In genomic region chrX:18898091-18898490, GRCh38 we compare ENCODE assay signal across 21 cellular contexts.
"Had no signal": no experiment of that assay in that cellular context is flagged by ENCODE, and none has a peak within 500 bp of the region (broad histone marks: within the 10 kb centered on the region; RNA-seq: fewer than 3 reads in every experiment).

No MANE protein-coding gene starts in this region.

- H3K36me3 ChIP-seq: lower lobe of right lung, uterus had no signal

- H3K27ac ChIP-seq: left lung, lower lobe of right lung, parathyroid adenoma, right atrium auricular region, right lobe of liver, tibial nerve, uterus had no signal

- H3K9ac ChIP-seq: parathyroid adenoma had no signal

- H3K9me3 ChIP-seq: left lung, lower lobe of right lung, right atrium auricular region, right lobe of liver, tibial nerve, uterus had no signal

- H3K27me3 ChIP-seq: right atrium auricular region, right lobe of liver, tibial nerve, uterus had no signal

- H3K4me1 ChIP-seq: left lung, lower lobe of right lung, parathyroid adenoma, right lobe of liver, uterus had no signal

- H3K79me2 ChIP-seq: parathyroid adenoma had no signal

- H2AFZ ChIP-seq: parathyroid adenoma had no signal

- H3K4me2 ChIP-seq: smooth muscle cell had no signal

- H3K4me3 ChIP-seq: left lung, lower lobe of right lung, right atrium auricular region, right lobe of liver, smooth muscle cell, tibial nerve, uterus had no signal

- DNase-seq: immature natural killer cell; kidney; left colon; left lung; lower lobe of right lung; mammary epithelial cell; mesenchymal stem cell; naive thymus-derived CD8-positive, alpha-beta T cell; right lobe of liver; stimulated activated CD4-positive, alpha-beta T cell treated with anti-CD3 and anti-CD28 coated beads, Interleukin-12 subunit alpha, Interleukin-12 subunit beta, amount 100 ng/mL, for 4 hours; stimulated activated CD4-positive, alpha-beta T cell treated with anti-CD3 and anti-CD28 coated beads, Interleukin-15, amount 100 ng/mL, for 24 hours; stimulated activated CD4-positive, alpha-beta T cell treated with anti-CD3 and anti-CD28 coated beads, Interleukin-4, amount 100 ng/mL, for 24 hours; stimulated activated naive CD4-positive, alpha-beta T cell treated with Interleukin-2 at 50 U/mL for 16 hours; stimulated activated naive CD8-positive, alpha-beta T cell treated with anti-CD3 and anti-CD28 coated beads, Interleukin-15, amount 100 ng/mL, for 72 hours; substantia nigra; uterus had no signal

- FAIRE-seq: islet of Langerhans, kidney had no signal
